Comparison of ENCODE assay signal across 17 cellular contexts in genomic region chr16:81956213-81956948, GRCh38. TPM values are rescaled to one million over a fixed set of nuclear protein-coding genes. Genes with fewer than 3 reads are reported as not detected.
DNase-seq lines count a peak whose midpoint lies in the region; ATAC-seq and TF ChIP-seq lines count a peak whose summit lies in the region.
"Had no signal": no experiment of that assay in that cellular context is flagged by ENCODE, and none has a peak within 500 bp of the region (broad histone marks: within the 10 kb centered on the region; RNA-seq: fewer than 3 reads in every experiment).

No MANE protein-coding gene starts in this region.

- TF ChIP-seq CTCF in choroid plexus epithelial cell (conservative IDR thresholded peaks at IDR 0.05; ENCODE audit: low read depth, low read length) (no peak), mucosa of descending colon (IDR thresholded peaks at IDR 0.05) (no peak)

- H3K27me3 Mint-ChIP-seq in memory B cell (no peaks in the 10 kb centered on the region), T-cell (no peaks in the 10 kb centered on the region)
- H3K27me3 Mint-ChIP-seq: activated CD8-positive, alpha-beta T cell treated with anti-CD3 and anti-CD28 coated beads for 36 hours; CD4-positive, CD25-positive, alpha-beta regulatory T cell had no signal

- peaks cover 66% of the 10 kb centered on the region for H3K36me3 Mint-ChIP-seq in memory B cell
- peaks cover 6% of the 10 kb centered on the region for H3K36me3 Mint-ChIP-seq in T-cell
- H3K36me3 Mint-ChIP-seq: CD4-positive, CD25-positive, alpha-beta regulatory T cell had no signal

- H3K9me3 Mint-ChIP-seq in memory B cell (no peaks in the 10 kb centered on the region), T-cell (peaks cover 3 to 9% (median 4%) of the 10 kb centered on the region in 3 donors)

- no peak overlapping the region for H3K4me3 Mint-ChIP-seq in memory B cell
- no peak overlapping the region for H3K4me3 Mint-ChIP-seq in T-cell
- H3K4me3 Mint-ChIP-seq: activated CD8-positive, alpha-beta T cell treated with anti-CD3 and anti-CD28 coated beads for 36 hours; CD4-positive, CD25-positive, alpha-beta regulatory T cell had no signal

- H3K27ac Mint-ChIP-seq in memory B cell (peak overlapping the region; percentile 55), T-cell (no peak overlapping the region)
- H3K27ac Mint-ChIP-seq: activated CD8-positive, alpha-beta T cell treated with anti-CD3 and anti-CD28 coated beads for 36 hours; CD4-positive, CD25-positive, alpha-beta regulatory T cell had no signal

- intact Hi-C loops in mucosa of descending colon (cut with DNase I, micrococcal nuclease), result no loop called here

- peaks cover 5% of the 10 kb centered on the region for H3K9me3 ChIP-seq in mucosa of descending colon
- H3K9me3 ChIP-seq: HAP-1 had no signal

- H3K4me3 ChIP-seq in choroid plexus epithelial cell (ENCODE audit: low read depth, low read length), result no peak overlapping the region
- no peak overlapping the region for H3K4me3 ChIP-seq in mucosa of descending colon
- H3K4me3 ChIP-seq: HAP-1, smooth muscle cell had no signal

- no peaks in the 10 kb centered on the region for H3K36me3 ChIP-seq in mucosa of descending colon (ENCODE audit: low read depth)
- H3K36me3 ChIP-seq: HAP-1 had no signal

- POLR2A ChIA-PET in T-cell (lab: Charles Lee), result no interaction called here

- CTCF ChIA-PET in T-cell (lab: Charles Lee), result no interaction called here

- H3K4me1 Mint-ChIP-seq in memory B cell (no peaks in the 10 kb centered on the region), T-cell (no peaks in the 10 kb centered on the region)
- H3K4me1 Mint-ChIP-seq: CD4-positive, CD25-positive, alpha-beta regulatory T cell had no signal

- no peaks in the 10 kb centered on the region for H3K4me1 ChIP-seq in mucosa of descending colon (ENCODE audit: low read depth)
- H3K4me1 ChIP-seq: HAP-1 had no signal

- DNase-seq in EH (ENCODE audit: low read depth) (peak; percentile 25), M059J (ENCODE audit: low read depth) (peak; percentile 55), choroid plexus epithelial cell (ENCODE audit: low read depth) (peak; percentile 21), memory B cell (ENCODE audit: low spot score in 2 of 2) (no peak), middle frontal gyrus (ENCODE audit: extremely low spot score, low spot score) (no peak), T-cell (no peak), DMS79 treated with DMSO at 0.1 percent for 48 hours (lab: John Stamatoyannopoulos, UW) (no peak), mucosa of descending colon (no peak)
- DNase-seq: activated CD8-positive, alpha-beta T cell treated with anti-CD3 and anti-CD28 coated beads for 36 hours; CD4-positive, CD25-positive, alpha-beta regulatory T cell; effector CD4-positive, alpha-beta T cell; glutamatergic neuron; NCI-H1105 treated with DMSO at 0.1 percent for 48 hours; NCI-H69; Right ventricle myocardium superior had no signal

- ATAC-seq in memory B cell (ENCODE audit: low read depth), result no peak
- no peak for ATAC-seq in T-cell (replicated peaks in 1 of 4)
- ATAC-seq in mucosa of descending colon, result no peak
- ATAC-seq: activated CD8-positive, alpha-beta T cell treated with anti-CD3 and anti-CD28 coated beads for 36 hours had no signal

RNA-seq across cellular contexts. Expression of gene SDR42E1, which starts 54.9 kb away (rescaled TPM):
- 0.64 and 1.3 TPM in 2 replicates for total RNA-seq in M059J (2014; rRNA removed; shearing (Covaris generic))
- total RNA-seq in T-cell, result 1 to 10 TPM; 3.0 to 7.4 (median 5.0) TPM
- 10 to 100 TPM in 1 of 3 donors, 1 to 10 TPM in 2; 5.9 to 14.0 (median 6.7) TPM for total RNA-seq in mucosa of descending colon
- total RNA-seq: smooth muscle cell had no signal

Comparison
In these comparisons a context has a peak if more than half of its experiments do, and no peak if none do; other contexts are left out.
1. DNase-seq: peak in EH (single experiment), M059J (single experiment) and choroid plexus epithelial cell (single experiment); none in memory B cell (0 of 2), middle frontal gyrus (single experiment), T-cell (0 of 34), DMS79 treated with DMSO at 0.1 percent for 48 hours (single experiment) and mucosa of descending colon (0 of 3).